ENCODE assay signal across 17 cellular contexts in genomic region chr1:101833312-101833711, GRCh38.
DNase-seq lines count a peak whose midpoint lies in the region; ATAC-seq, FAIRE-seq and TF ChIP-seq lines count a peak whose summit lies in the region.
"Had no signal": no experiment of that assay in that cellular context is flagged by ENCODE, and none has a peak within 500 bp of the region (broad histone marks: within the 10 kb centered on the region; RNA-seq: fewer than 3 reads in every experiment).

No MANE protein-coding gene starts in this region.

- no peaks in the 10 kb centered on the region for H3K9me3 ChIP-seq in mammary epithelial cell (replicated peaks; ENCODE audit: insufficient read depth, low read length)
- H3K9me3 ChIP-seq in RWPE2 (ENCODE audit: severe bottlenecking): no peaks in the 10 kb centered on the region
- H3K9me3 ChIP-seq in endothelial cell of umbilical vein (replicated peaks; ENCODE audit: control insufficient read depth, insufficient read depth, low read length): no peaks in the 10 kb centered on the region
- H3K9me3 ChIP-seq in neural progenitor cell (ENCODE audit: low read depth): no peaks in the 10 kb centered on the region
- H3K9me3 ChIP-seq in endodermal cell (ENCODE audit: control insufficient read depth, low read length): no peaks in the 10 kb centered on the region
- H3K9me3 ChIP-seq: BLaER1, Caco-2, HAP-1 had no signal

- H4K20me1 ChIP-seq in mammary epithelial cell (ENCODE audit: insufficient read depth, low read length): no peaks in the 10 kb centered on the region
- no peaks in the 10 kb centered on the region for H4K20me1 ChIP-seq in endothelial cell of umbilical vein (replicated peaks; ENCODE audit: control insufficient read depth, extremely low read depth, insufficient read depth, low read length)
- no peaks in the 10 kb centered on the region for H4K20me1 ChIP-seq in neural progenitor cell (ENCODE audit: low read depth)
- H4K20me1 ChIP-seq: BLaER1 had no signal

- POLR2A ChIA-PET in MCF 10A (lab: Yijun Ruan, JAX) (no interaction called here), endothelial cell of umbilical vein (lab: Charles Lee) (no interaction called here)

- dilution Hi-C loops in mammary epithelial cell (cut with HindIII; ENCODE audit: low sequenced_read_pairs) (no loop called here), endothelial cell of umbilical vein (cut with MboI; ENCODE audit: extremely low pct_ligation_motif_present, low sequenced_read_pairs) (no loop called here)

- H3K4me3 Mint-ChIP-seq in MCF 10A (ENCODE audit: unreplicated experiment) (no peak overlapping the region), neural progenitor cell (no peak overlapping the region), endodermal cell (no peak overlapping the region)
- H3K4me3 Mint-ChIP-seq: CD8-positive, alpha-beta memory T cell had no signal

- TF ChIP-seq CTCF in mammary epithelial cell (conservative IDR thresholded peaks at IDR 0.05 in 1 of 2, IDR thresholded peaks at IDR 0.05 in 1 of 2; ENCODE audit: extremely low read depth in 1 of 2, insufficient read depth in 1 of 2, low read depth in 1 of 2, low read length in 2 of 2): no peak
- no peak for TF ChIP-seq CTCF in MCF 10A (IDR thresholded peaks at IDR 0.05; ENCODE audit: unreplicated experiment)
- TF ChIP-seq CTCF in RWPE2 (IDR thresholded peaks at IDR 0.05; ENCODE audit: poor library complexity, severe bottlenecking): no peak
- no peak for TF ChIP-seq CTCF in endothelial cell of umbilical vein (IDR thresholded peaks at IDR 0.05; ENCODE audit: extremely low read depth in 1 of 2, insufficient read depth in 1 of 2, low read depth in 1 of 2, low read length in 2 of 2)
- no peak for TF ChIP-seq CTCF in neural progenitor cell (IDR thresholded peaks at IDR 0.05)
- no peak for TF ChIP-seq CTCF in endodermal cell (conservative IDR thresholded peaks at IDR 0.05)

- no TSS peak for BruUV-seq in mammary epithelial cell (replicated peaks; lab: Mats Ljungman, UMichigan)
- BruUV-seq in MCF 10A (replicated peaks; lab: Mats Ljungman, UMichigan): no TSS peak
- BruUV-seq in endothelial cell of umbilical vein (replicated peaks; lab: Mats Ljungman, UMichigan): no TSS peak

- no peak overlapping the region for H3K9ac ChIP-seq in mammary epithelial cell (ENCODE audit: insufficient read depth, low read length)
- no peak overlapping the region for H3K9ac ChIP-seq in endothelial cell of umbilical vein (replicated peaks; ENCODE audit: extremely low read depth, insufficient read depth, low read length)
- no peak overlapping the region for H3K9ac ChIP-seq in neural progenitor cell
- no peak overlapping the region for H3K9ac ChIP-seq in endodermal cell (ENCODE audit: extremely low read depth, low read length, poor library complexity, severe bottlenecking)
- H3K9ac ChIP-seq: BLaER1 had no signal

- WGBS in mammary epithelial cell (ENCODE audit: low coverage, missing lambda C conversion rate): 55% methylated on average over 4 of the region's 4 CpGs
- 50 to 67% methylated on average over 2 to 4 of the region's 4 CpGs for WGBS in endodermal cell (ENCODE audit: insufficient coverage in 1 of 2, insufficient read length in 1 of 2), 2 experiments

- H3K4me1 Mint-ChIP-seq in MCF 10A (ENCODE audit: insufficient read depth, unreplicated experiment) (no peaks in the 10 kb centered on the region), neural progenitor cell (no peaks in the 10 kb centered on the region), endodermal cell (no peaks in the 10 kb centered on the region)
- H3K4me1 Mint-ChIP-seq: CD8-positive, alpha-beta memory T cell had no signal

- 0 out of 3 replicates have a peak, but pooled peaks have one; percentile 40 for ATAC-seq in RWPE2 (ENCODE audit: low read depth)

- H3K79me2 ChIP-seq in mammary epithelial cell (ENCODE audit: insufficient read depth, low read length) (no peaks in the 10 kb centered on the region), endothelial cell of umbilical vein (ENCODE audit: control insufficient read depth, insufficient read depth, low read length) (no peaks in the 10 kb centered on the region), neural progenitor cell (ENCODE audit: low read depth) (no peaks in the 10 kb centered on the region)

- no peak overlapping the region for H3K4me2 ChIP-seq in mammary epithelial cell (ENCODE audit: insufficient read depth, low read depth, low read length)
- H3K4me2 ChIP-seq in endothelial cell of umbilical vein (ENCODE audit: insufficient read depth, low read length): no peak overlapping the region
- H3K4me2 ChIP-seq in neural progenitor cell: no peak overlapping the region
- H3K4me2 ChIP-seq: BLaER1 had no signal

- CTCF ChIA-PET in mammary epithelial cell (lab: Charles Lee; ENCODE audit: low non-redundant PET): no interaction called here
- CTCF ChIA-PET in MCF 10A (lab: Yijun Ruan, JAX): no interaction called here
- CTCF ChIA-PET in endothelial cell of umbilical vein (lab: Charles Lee): no interaction called here

- no peak for FAIRE-seq in endothelial cell of umbilical vein (lab: Jason Lieb, UNC)
- FAIRE-seq: H1, HTR-8/SVneo had no signal

- in situ Hi-C loops in mammary epithelial cell (cut with MboI; ENCODE audit: low sequenced_read_pairs in 2 of 2): no loop called here

- no peaks in the 10 kb centered on the region for H3K9me3 Mint-ChIP-seq in MCF 10A (ENCODE audit: unreplicated experiment)
- H3K9me3 Mint-ChIP-seq in neural progenitor cell: no peaks in the 10 kb centered on the region
- no peaks in the 10 kb centered on the region for H3K9me3 Mint-ChIP-seq in endodermal cell

- no peak for TF ChIP-seq POLR2A in endothelial cell of umbilical vein (IDR thresholded peaks at IDR 0.05; ENCODE audit: low read depth, low read length)

- H3K27me3 Mint-ChIP-seq in MCF 10A (ENCODE audit: insufficient read depth, unreplicated experiment) (peaks cover 71% of the 10 kb centered on the region), neural progenitor cell (ENCODE audit: insufficient read depth, low read depth) (no peaks in the 10 kb centered on the region), endodermal cell (ENCODE audit: insufficient read depth) (no peaks in the 10 kb centered on the region)
- H3K27me3 Mint-ChIP-seq: CD8-positive, alpha-beta memory T cell had no signal

- H3K27ac ChIP-seq in mammary epithelial cell (ENCODE audit: insufficient read depth, low read depth, low read length): no peak overlapping the region
- no peak overlapping the region for H3K27ac ChIP-seq in RWPE2 (ENCODE audit: poor library complexity, severe bottlenecking)
- H3K27ac ChIP-seq in endothelial cell of umbilical vein (ENCODE audit: insufficient read depth, low read depth, low read length): no peak overlapping the region
- no peak overlapping the region for H3K27ac ChIP-seq in neural progenitor cell
- H3K27ac ChIP-seq in endodermal cell (ENCODE audit: low read depth, low read length): no peak overlapping the region
- H3K27ac ChIP-seq: 22Rv1, BLaER1 had no signal

- H3K36me3 Mint-ChIP-seq in MCF 10A (ENCODE audit: insufficient read depth, unreplicated experiment) (no peaks in the 10 kb centered on the region), neural progenitor cell (no peaks in the 10 kb centered on the region), endodermal cell (ENCODE audit: low read depth) (no peaks in the 10 kb centered on the region)
- H3K36me3 Mint-ChIP-seq: CD8-positive, alpha-beta memory T cell had no signal

- no peaks in the 10 kb centered on the region for H3K27me3 ChIP-seq in mammary epithelial cell (ENCODE audit: insufficient read depth, low read length)
- no peaks in the 10 kb centered on the region for H3K27me3 ChIP-seq in RWPE2 (ENCODE audit: insufficient read depth, poor library complexity, severe bottlenecking)
- H3K27me3 ChIP-seq in endothelial cell of umbilical vein (ENCODE audit: control insufficient read depth in 2 of 2, insufficient read depth in 2 of 2, low read length in 2 of 2): peaks cover 0 to 2% of the 10 kb centered on the region in 2 experiments
- H3K27me3 ChIP-seq in neural progenitor cell: no peaks in the 10 kb centered on the region
- no peaks in the 10 kb centered on the region for H3K27me3 ChIP-seq in endodermal cell (ENCODE audit: control insufficient read depth, insufficient read depth, low read length, poor library complexity, severe bottlenecking)
- H3K27me3 ChIP-seq: BLaER1 had no signal

- H2AFZ ChIP-seq in mammary epithelial cell (ENCODE audit: low read depth, low read length) (no peak overlapping the region), endothelial cell of umbilical vein (ENCODE audit: low read depth, low read length) (no peak overlapping the region), neural progenitor cell (replicated peaks) (no peak overlapping the region)

- intact Hi-C loops in mammary epithelial cell (cut with micrococcal nuclease) (no loop called here), MCF 10A (cut with micrococcal nuclease) (no loop called here), endothelial cell of umbilical vein (cut with micrococcal nuclease) (no loop called here)

- H3K4me1 ChIP-seq in mammary epithelial cell (ENCODE audit: insufficient read depth, low read length) (no peaks in the 10 kb centered on the region), RWPE2 (ENCODE audit: insufficient read depth, poor library complexity, severe bottlenecking) (no peaks in the 10 kb centered on the region), endothelial cell of umbilical vein (ENCODE audit: control insufficient read depth, extremely low read depth, insufficient read depth, low read length) (no peaks in the 10 kb centered on the region), neural progenitor cell (no peaks in the 10 kb centered on the region), endodermal cell (ENCODE audit: control insufficient read depth, insufficient read depth, low read length) (no peaks in the 10 kb centered on the region)
- H3K4me1 ChIP-seq: BLaER1, Caco-2, HAP-1 had no signal

- no peak overlapping the region for H3K27ac Mint-ChIP-seq in MCF 10A (ENCODE audit: low read depth, unreplicated experiment)
- no peak overlapping the region for H3K27ac Mint-ChIP-seq in neural progenitor cell
- H3K27ac Mint-ChIP-seq in endodermal cell: no peak overlapping the region
- H3K27ac Mint-ChIP-seq: CD8-positive, alpha-beta memory T cell had no signal

- H3K36me3 ChIP-seq in mammary epithelial cell (ENCODE audit: insufficient read depth, low read length) (no peaks in the 10 kb centered on the region), RWPE2 (ENCODE audit: low read depth) (no peaks in the 10 kb centered on the region), endothelial cell of umbilical vein (ENCODE audit: control insufficient read depth in 2 of 2, extremely low read depth in 1 of 2, insufficient read depth in 2 of 2, low read length in 2 of 2) (no peaks in the 10 kb centered on the region), neural progenitor cell (no peaks in the 10 kb centered on the region), endodermal cell (ENCODE audit: control insufficient read depth, insufficient read depth, low read length) (no peaks in the 10 kb centered on the region)
- H3K36me3 ChIP-seq: BLaER1, HAP-1 had no signal

- H3F3A ChIP-seq in neural progenitor cell (ENCODE audit: low read depth): no peaks in the 10 kb centered on the region

- peak; percentile 0 for DNase-seq in mammary epithelial cell
- no peak for DNase-seq in MCF 10A (ENCODE audit: unreplicated experiment)
- DNase-seq in RWPE2 (ENCODE audit: low spot score): no peak
- no peak for DNase-seq in endothelial cell of umbilical vein (ENCODE audit: low read depth, low spot score)
- DNase-seq in GM19240 (ENCODE audit: insufficient read length, low spot score): no peak
- DNase-seq in neural progenitor cell (ENCODE audit: low spot score): no peak
- no peak for DNase-seq in activated naive CD4-positive, alpha-beta T cell treated with anti-CD3 and anti-CD28 coated beads, Interleukin-2, amount 50 U/mL, for 16 hours
- no peak for DNase-seq in endodermal cell
- DNase-seq: AML-193; Caco-2; CD8-positive, alpha-beta memory T cell; DND-41 had no signal

- H3K9me1 ChIP-seq in endothelial cell of umbilical vein (replicated peaks; ENCODE audit: control insufficient read depth, extremely low read depth, insufficient read depth, low read length): no peaks in the 10 kb centered on the region

- no peak overlapping the region for H3K4me3 ChIP-seq in mammary epithelial cell (replicated peaks in 1 of 3; ENCODE audit: insufficient read depth in 1 of 3, low read depth in 2 of 3, low read length in 3 of 3)
- no peak overlapping the region for H3K4me3 ChIP-seq in RWPE2 (ENCODE audit: severe bottlenecking)
- no peak overlapping the region for H3K4me3 ChIP-seq in endothelial cell of umbilical vein (replicated peaks in 1 of 3; ENCODE audit: insufficient read depth in 1 of 3, low read depth in 1 of 3, low read length in 3 of 3)
- no peak overlapping the region for H3K4me3 ChIP-seq in neural progenitor cell
- no peak overlapping the region for H3K4me3 ChIP-seq in endodermal cell (ENCODE audit: low read length)
- H3K4me3 ChIP-seq: BLaER1, HAP-1 had no signal
